25 cellular contexts compared by ENCODE assay signal in the genomic region with DNA sequence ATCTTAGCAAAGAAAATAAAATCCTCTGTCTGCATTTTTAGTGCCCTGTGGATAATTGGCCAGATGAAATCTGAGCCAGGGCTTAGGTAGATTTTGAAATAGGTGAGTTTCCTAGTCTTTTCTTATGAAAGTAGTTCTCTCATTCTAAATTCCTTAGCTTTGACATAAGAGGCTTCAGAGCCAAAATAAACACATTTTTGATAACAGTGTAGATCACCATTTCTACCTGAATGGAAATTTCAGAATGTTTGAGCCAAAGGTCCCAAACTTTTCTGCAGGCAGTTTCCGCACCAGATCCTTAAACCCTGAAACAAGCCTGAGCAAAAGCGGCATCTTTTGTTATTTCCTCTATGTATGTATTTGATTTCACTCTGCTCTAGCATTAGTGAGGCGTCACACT.
DNase-seq lines count a peak whose midpoint lies in the region; ATAC-seq, FAIRE-seq and TF ChIP-seq lines count a peak whose summit lies in the region.
"Had no signal": no experiment of that assay in that cellular context is flagged by ENCODE, and none has a peak within 500 bp of the region (broad histone marks: within the 10 kb centered on the region; RNA-seq: fewer than 3 reads in every experiment).

No MANE protein-coding gene starts in this region.

- FAIRE-seq in H54 (lab: Jason Lieb, UNC), result peak; percentile 11
- FAIRE-seq: G401.6, GM12892, HTR-8/SVneo, RCC 7860 had no signal

- TF ChIP-seq POLR2A in H54 (IDR thresholded peaks at IDR 0.05; ENCODE audit: low read depth, low read length) (no peak), body of pancreas (IDR thresholded peaks at IDR 0.05) (no peak)

- intact Hi-C loops in body of pancreas (cut with DNase I) (no loop called here), head of caudate nucleus (cut with DNase I) (no loop called here)

- H3K4me3 ChIP-seq in body of pancreas, result no peak overlapping the region
- H3K4me3 ChIP-seq: GM23338, SK-N-MC had no signal

- H3K9me3 ChIP-seq in body of pancreas, result no peaks in the 10 kb centered on the region

- H3K4me1 ChIP-seq in body of pancreas (peaks cover 35% of the 10 kb centered on the region), foreskin keratinocyte (peaks cover 9% of the 10 kb centered on the region)

- no peaks in the 10 kb centered on the region for H3K36me3 ChIP-seq in body of pancreas (replicated peaks in 1 of 2; ENCODE audit: insufficient read depth in 1 of 2, low read depth in 2 of 2)

- WGBS in body of pancreas, 2 donors, result 28 to 50% methylated on average over 3 of the region's 3 CpGs

- TF ChIP-seq CTCF in body of pancreas (IDR thresholded peaks at IDR 0.05) (no peak), foreskin keratinocyte (conservative IDR thresholded peaks at IDR 0.05) (no peak)

- no peaks in the 10 kb centered on the region for H3K27me3 ChIP-seq in body of pancreas
- H3K27me3 ChIP-seq in foreskin keratinocyte, result no peaks in the 10 kb centered on the region

- DNase-seq in H54 (ENCODE audit: insufficient read length, low spot score) (no peak), body of pancreas (no peak), foreskin keratinocyte (peak; percentile 53 to 74), renal cortical epithelial cell (ENCODE audit: low read depth) (peak; percentile 34), head of caudate nucleus (no peak), hepatic stellate cell (ENCODE audit: low spot score) (no peak), SIG-M5 treated with dmso at 0.1 percent for 504 hours (lab: John Stamatoyannopoulos, UW; ENCODE audit: unreplicated experiment) (no peak)
- DNase-seq: AML-193; C1 segment of cervical spinal cord; CD8-positive, alpha-beta T cell; DMS153; HCEC 1CT; KG1; NCI-H1092 treated with DMSO at 0.1 percent for 48 hours; NCI-H1436 treated with DMSO at 0.1 percent for 48 hours; NCI-H1930; NCI-H510A treated with DMSO at 0.1 percent for 48 hours; NCI-H774; SHP77 had no signal

- H3K27ac ChIP-seq in body of pancreas (peak overlapping the region; percentile 29 to 74 (median 69)), foreskin keratinocyte (no peak overlapping the region)
- H3K27ac ChIP-seq: SK-N-MC had no signal

- peak; percentile 95 for ATAC-seq in body of pancreas
- no peak for ATAC-seq in foreskin keratinocyte
- ATAC-seq: CD8-positive, alpha-beta T cell; GM23338 had no signal

Comparison
In these comparisons a context has a peak if more than half of its experiments do, and no peak if none do; other contexts are left out.
1. DNase-seq: peak in foreskin keratinocyte (2 of 2) and renal cortical epithelial cell (single experiment); none in H54 (single experiment), body of pancreas (0 of 4), head of caudate nucleus (0 of 42), hepatic stellate cell (single experiment) and SIG-M5 treated with dmso at 0.1 percent for 504 hours (single experiment).